13 cellular contexts compared by ENCODE assay signal in genomic region chr6:161188547-161189465, GRCh38.
A peak's percentile ranks its signal among the peaks of the same experiment; 100 is the strongest.
DNase-seq lines count a peak whose midpoint lies in the region; ATAC-seq and TF ChIP-seq lines count a peak whose summit lies in the region.
"Had no signal": no experiment of that assay in that cellular context is flagged by ENCODE, and none has a peak within 500 bp of the region (broad histone marks: within the 10 kb centered on the region; RNA-seq: fewer than 3 reads in every experiment).

No MANE protein-coding gene starts in this region.

- H3K36me3 ChIP-seq in trophoblast cell (ENCODE audit: control insufficient read depth in 1 of 2, insufficient read depth in 2 of 2, low read length in 2 of 2), result no peaks in the 10 kb centered on the region
- H3K36me3 ChIP-seq in mammary epithelial cell (ENCODE audit: insufficient read depth, low read length), result no peaks in the 10 kb centered on the region

- H3K4ac ChIP-seq in trophoblast cell (ENCODE audit: low read depth, low read length), result no peak overlapping the region

- H3K9ac ChIP-seq in trophoblast cell (ENCODE audit: low read length) (peak overlapping the region; percentile 7), mammary epithelial cell (ENCODE audit: insufficient read depth, low read length) (no peak overlapping the region)
- H3K9ac ChIP-seq: GM23248 had no signal

- CTCF ChIA-PET in mammary epithelial cell (lab: Charles Lee; ENCODE audit: low non-redundant PET), result no interaction called here

- H3K18ac ChIP-seq in trophoblast cell (ENCODE audit: low read length), result no peak overlapping the region

- H3K4me2 ChIP-seq in trophoblast cell (ENCODE audit: low read length), result no peak overlapping the region
- no peak overlapping the region for H3K4me2 ChIP-seq in mammary epithelial cell (ENCODE audit: insufficient read depth, low read depth, low read length)

- peaks cover 2% of the 10 kb centered on the region for H3K9me3 ChIP-seq in trophoblast cell (ENCODE audit: insufficient read depth, low read depth, low read length)
- H3K9me3 ChIP-seq in mammary epithelial cell (replicated peaks; ENCODE audit: insufficient read depth, low read length), result no peaks in the 10 kb centered on the region

- DNase-seq in G401 (ENCODE audit: low spot score) (peak; percentile 57), NCI-H69 (lab: John Stamatoyannopoulos, UW) (peak; percentile 11), cerebellum (ENCODE audit: low spot score) (peak; percentile 32), trophoblast cell (no peak), left cardiac atrium (no peak), mammary epithelial cell (no peak)
- DNase-seq: CD8-positive, alpha-beta T cell; COR-L47; DMS79 treated with DMSO at 0.1 percent for 48 hours; EL; GDM1; GM23248 had no signal

- no peaks in the 10 kb centered on the region for H3K27me3 ChIP-seq in trophoblast cell (ENCODE audit: insufficient read depth, low read length)
- no peaks in the 10 kb centered on the region for H3K27me3 ChIP-seq in mammary epithelial cell (ENCODE audit: insufficient read depth, low read length)

- no peak overlapping the region for H3K14ac ChIP-seq in trophoblast cell (ENCODE audit: low read length)

- H3K4me1 ChIP-seq in trophoblast cell (ENCODE audit: control insufficient read depth in 1 of 2, insufficient read depth in 2 of 2, low read length in 2 of 2) (no peaks in the 10 kb centered on the region), mammary epithelial cell (ENCODE audit: insufficient read depth, low read length) (peaks cover 9% of the 10 kb centered on the region)

- ATAC-seq in HG03159 (IDR thresholded peaks at IDR 0.05; ENCODE audit: unreplicated experiment), result no peak
- no peak for ATAC-seq in left cardiac atrium
- ATAC-seq: CD8-positive, alpha-beta T cell had no signal

- H2AK5ac ChIP-seq in trophoblast cell (ENCODE audit: low read length), result no peak overlapping the region

- H2BK12ac ChIP-seq in trophoblast cell (ENCODE audit: low read length), result no peak overlapping the region

- TF ChIP-seq CTCF in mammary epithelial cell (conservative IDR thresholded peaks at IDR 0.05 in 1 of 2, IDR thresholded peaks at IDR 0.05 in 1 of 2; ENCODE audit: extremely low read depth in 1 of 2, insufficient read depth in 1 of 2, low read depth in 1 of 2, low read length in 2 of 2), result no peak

- no peak overlapping the region for H4K8ac ChIP-seq in trophoblast cell (ENCODE audit: low read depth, low read length)

- no TSS peak for BruUV-seq in mammary epithelial cell (replicated peaks; lab: Mats Ljungman, UMichigan)

- no peak overlapping the region for H4K91ac ChIP-seq in trophoblast cell (ENCODE audit: low read depth, low read length)

- WGBS in trophoblast cell (ENCODE audit: extremely low coverage, insufficient coverage, insufficient read length), result no CpG with 5 or more reads among the region's 19 CpGs
- WGBS in mammary epithelial cell (ENCODE audit: low coverage, missing lambda C conversion rate), result 91% methylated on average over 18 of the region's 19 CpGs

- no peak overlapping the region for H3K23ac ChIP-seq in trophoblast cell (ENCODE audit: low read length)

- no peaks in the 10 kb centered on the region for H3K79me2 ChIP-seq in trophoblast cell (ENCODE audit: control insufficient read depth, insufficient read depth, low read length, poor library complexity)
- no peaks in the 10 kb centered on the region for H3K79me2 ChIP-seq in mammary epithelial cell (ENCODE audit: insufficient read depth, low read length)

- in situ Hi-C loops in G401 (cut with HindIII; ENCODE audit: low sequenced_read_pairs), result no loop called here
- in situ Hi-C loops in mammary epithelial cell (cut with MboI; ENCODE audit: low sequenced_read_pairs in 2 of 2), result no loop called here

- H4K12ac ChIP-seq in trophoblast cell (ENCODE audit: low read depth, low read length), result no peak overlapping the region

- no peak overlapping the region for H2BK120ac ChIP-seq in trophoblast cell (ENCODE audit: insufficient read depth, low read length, poor library complexity)

- dilution Hi-C loops in mammary epithelial cell (cut with HindIII; ENCODE audit: low sequenced_read_pairs), result no loop called here

- no peak overlapping the region for H2BK5ac ChIP-seq in trophoblast cell (ENCODE audit: low read depth, low read length, poor library complexity)

- H3K79me1 ChIP-seq in trophoblast cell (ENCODE audit: low read length), result no peaks in the 10 kb centered on the region

- H3K27ac ChIP-seq in trophoblast cell (ENCODE audit: low read depth, low read length) (no peak overlapping the region), mammary epithelial cell (ENCODE audit: insufficient read depth, low read depth, low read length) (no peak overlapping the region)
- H3K27ac ChIP-seq: GM23248 had no signal

- intact Hi-C loops in left cardiac atrium (cut with DNase I), result no loop called here
- intact Hi-C loops in mammary epithelial cell (cut with micrococcal nuclease), result no loop called here

- no peaks in the 10 kb centered on the region for H4K20me1 ChIP-seq in mammary epithelial cell (ENCODE audit: insufficient read depth, low read length)

- H3K4me3 ChIP-seq in trophoblast cell (ENCODE audit: low read depth, low read length), result no peak overlapping the region
- no peak overlapping the region for H3K4me3 ChIP-seq in mammary epithelial cell (replicated peaks in 1 of 3; ENCODE audit: insufficient read depth in 1 of 3, low read depth in 2 of 3, low read length in 3 of 3)
- H3K4me3 ChIP-seq: GM23248 had no signal

- H2AFZ ChIP-seq in trophoblast cell (ENCODE audit: insufficient read depth, low read length, poor library complexity) (no peak overlapping the region), mammary epithelial cell (ENCODE audit: low read depth, low read length) (no peak overlapping the region)
- H2AFZ ChIP-seq: GM23248 had no signal

Comparison
In these comparisons a context has a peak if more than half of its experiments do, and no peak if none do; other contexts are left out.
1. DNase-seq: peak in G401 (single experiment), NCI-H69 (single experiment) and cerebellum (single experiment); none in trophoblast cell (0 of 2), left cardiac atrium (single experiment) and mammary epithelial cell (single experiment).